ENCODE assay signal across 14 cellular contexts in genomic region chr9:94973491-94973941, GRCh38.
DNase-seq lines count a peak whose midpoint lies in the region; ATAC-seq, FAIRE-seq and TF ChIP-seq lines count a peak whose summit lies in the region.
"Had no signal": no experiment of that assay in that cellular context is flagged by ENCODE, and none has a peak within 500 bp of the region (broad histone marks: within the 10 kb centered on the region; RNA-seq: fewer than 3 reads in every experiment).

No MANE protein-coding gene starts in this region.

- H3K4me1 Mint-ChIP-seq in astrocyte (ENCODE audit: low read depth, unreplicated experiment) (peaks cover 25% of the 10 kb centered on the region), GM23338 (peaks cover 36% of the 10 kb centered on the region)
- H3K4me1 Mint-ChIP-seq: activated CD4-positive, alpha-beta memory T cell treated with anti-CD3 and anti-CD28 coated beads, Interleukin-2, amount 10 ng/mL, durations not matched to agents 7 days and 5 days had no signal

- no peaks in the 10 kb centered on the region for H3K9me2 ChIP-seq in GM23338 (ENCODE audit: insufficient read depth)

- peak overlapping the region; percentile 64 for H3K9ac ChIP-seq in astrocyte (ENCODE audit: low read length)
- H3K9ac ChIP-seq: parathyroid adenoma had no signal

- H4K20me1 ChIP-seq in astrocyte (ENCODE audit: insufficient read depth, low read length) (no peaks in the 10 kb centered on the region), GM23338 (replicated peaks; ENCODE audit: insufficient read depth) (no peaks in the 10 kb centered on the region)

- DNase-seq in GM03348 (ENCODE audit: low spot score) (peak; percentile 64), astrocyte (ENCODE audit: low read depth) (peak; percentile 89), pulmonary artery endothelial cell (ENCODE audit: low read depth, low spot score) (peak; percentile 59), NCI-H748 (lab: John Stamatoyannopoulos, UW; ENCODE audit: unreplicated experiment) (no peak), amniotic stem cell (lab: John Stamatoyannopoulos, UW) (no peak), GM23338 (ENCODE audit: low spot score) (no peak)
- no peak for DNase-seq in stimulated activated CD4-positive, alpha-beta T cell treated with anti-CD3 and anti-CD28 coated beads, Interleukin-2, amount 100 ng/mL, for 48 hours
- DNase-seq: activated CD4-positive, alpha-beta memory T cell treated with anti-CD3 and anti-CD28 coated beads, Interleukin-2, amount 10 ng/mL, durations not matched to agents 7 days and 5 days; activated effector memory CD4-positive, alpha-beta T cell treated with Interleukin-2 at 50 U/mL for 16 hours; lower lobe of right lung had no signal

- WGBS in gastroesophageal sphincter (ENCODE audit: low coverage in 1 of 2), 2 donors: 47 to 72% methylated on average over 8 to 9 of the region's 11 CpGs

- H3K36me3 Mint-ChIP-seq in astrocyte (ENCODE audit: low read depth, unreplicated experiment): peaks cover 26% of the 10 kb centered on the region
- H3K36me3 Mint-ChIP-seq in GM23338 (ENCODE audit: low read depth): no peaks in the 10 kb centered on the region

- H3K79me2 ChIP-seq in astrocyte (ENCODE audit: insufficient read depth, low read length) (no peaks in the 10 kb centered on the region), GM23338 (replicated peaks; ENCODE audit: insufficient read depth) (no peaks in the 10 kb centered on the region)
- H3K79me2 ChIP-seq: parathyroid adenoma had no signal

- H3K4me3 ChIP-seq in astrocyte (ENCODE audit: insufficient read depth, low read depth, low read length) (no peak overlapping the region), gastroesophageal sphincter (no peak overlapping the region), GM23338 (no peak overlapping the region)
- H3K4me3 ChIP-seq: lower lobe of right lung had no signal

- peaks cover 14% of the 10 kb centered on the region for H3K4me1 ChIP-seq in astrocyte (ENCODE audit: insufficient read depth, low read length)
- H3K4me1 ChIP-seq in gastroesophageal sphincter: peaks cover 0 to 10% (median 8%) of the 10 kb centered on the region in 3 donors
- H3K4me1 ChIP-seq in GM23338 (ENCODE audit: insufficient read depth): no peaks in the 10 kb centered on the region
- H3K4me1 ChIP-seq: parathyroid adenoma had no signal

- no peak overlapping the region for H3K27ac Mint-ChIP-seq in astrocyte (ENCODE audit: unreplicated experiment)
- no peak overlapping the region for H3K27ac Mint-ChIP-seq in GM23338
- H3K27ac Mint-ChIP-seq: activated CD4-positive, alpha-beta memory T cell treated with anti-CD3 and anti-CD28 coated beads, Interleukin-2, amount 10 ng/mL, durations not matched to agents 7 days and 5 days; stimulated activated naive CD8-positive, alpha-beta T cell treated with anti-CD3 and anti-CD28 coated beads, Interleukin-15, Interleukin-2, amounts not matched to agents 100 ng/mL and 50 ng/mL, for 24 hours had no signal

- peaks cover 2% of the 10 kb centered on the region for H3K9me3 Mint-ChIP-seq in astrocyte (ENCODE audit: unreplicated experiment)
- H3K9me3 Mint-ChIP-seq in GM23338: no peaks in the 10 kb centered on the region
- H3K9me3 Mint-ChIP-seq: activated CD4-positive, alpha-beta memory T cell treated with anti-CD3 and anti-CD28 coated beads, Interleukin-2, amount 10 ng/mL, durations not matched to agents 7 days and 5 days; stimulated activated naive CD8-positive, alpha-beta T cell treated with anti-CD3 and anti-CD28 coated beads, Interleukin-15, Interleukin-2, amounts not matched to agents 100 ng/mL and 50 ng/mL, for 24 hours had no signal

- no peak for FAIRE-seq in astrocyte (lab: Jason Lieb, UNC)
- FAIRE-seq: colon had no signal

- H3F3A ChIP-seq in GM23338 (replicated peaks; ENCODE audit: low read depth): no peaks in the 10 kb centered on the region

- H3K4me2 ChIP-seq in astrocyte (ENCODE audit: low read length) (peak overlapping the region; percentile 54), GM23338 (no peak overlapping the region)

- H3K4me3 Mint-ChIP-seq in astrocyte (ENCODE audit: unreplicated experiment) (no peak overlapping the region), GM23338 (no peak overlapping the region)
- H3K4me3 Mint-ChIP-seq: activated CD4-positive, alpha-beta memory T cell treated with anti-CD3 and anti-CD28 coated beads, Interleukin-2, amount 10 ng/mL, durations not matched to agents 7 days and 5 days; stimulated activated naive CD8-positive, alpha-beta T cell treated with anti-CD3 and anti-CD28 coated beads, Interleukin-15, Interleukin-2, amounts not matched to agents 100 ng/mL and 50 ng/mL, for 24 hours had no signal

- no peaks in the 10 kb centered on the region for H3K27me3 Mint-ChIP-seq in astrocyte (ENCODE audit: low read depth, unreplicated experiment)
- H3K27me3 Mint-ChIP-seq in GM23338 (ENCODE audit: insufficient read depth, low read depth, poor library complexity): peaks cover 6% of the 10 kb centered on the region
- H3K27me3 Mint-ChIP-seq: activated CD4-positive, alpha-beta memory T cell treated with anti-CD3 and anti-CD28 coated beads, Interleukin-2, amount 10 ng/mL, durations not matched to agents 7 days and 5 days; stimulated activated naive CD8-positive, alpha-beta T cell treated with anti-CD3 and anti-CD28 coated beads, Interleukin-15, Interleukin-2, amounts not matched to agents 100 ng/mL and 50 ng/mL, for 24 hours had no signal

- ATAC-seq in gastroesophageal sphincter (peak; percentile 46), GM23338 (no peak)

- H3K36me3 ChIP-seq in astrocyte (ENCODE audit: insufficient read depth, low read length) (no peaks in the 10 kb centered on the region), gastroesophageal sphincter (peaks cover 0 to 4% of the 10 kb centered on the region in 2 donors), GM23338 (ENCODE audit: insufficient read depth) (no peaks in the 10 kb centered on the region)
- H3K36me3 ChIP-seq: lower lobe of right lung had no signal

- peak overlapping the region; percentile 62 for H3K27ac ChIP-seq in astrocyte (ENCODE audit: low read depth, low read length)
- peak overlapping the region in 2 of 4 donors; percentile 1 to 43 for H3K27ac ChIP-seq in gastroesophageal sphincter
- no peak overlapping the region for H3K27ac ChIP-seq in GM23338 (ENCODE audit: low read depth)
- H3K27ac ChIP-seq: lower lobe of right lung, parathyroid adenoma had no signal

- TF ChIP-seq EP300 in gastroesophageal sphincter (IDR thresholded peaks at IDR 0.05): no peak

- no peak for TF ChIP-seq POLR2A in gastroesophageal sphincter (IDR thresholded peaks at IDR 0.05)

- H3K9me3 ChIP-seq in astrocyte (ENCODE audit: insufficient read depth, low read depth, low read length) (no peaks in the 10 kb centered on the region), gastroesophageal sphincter (no peaks in the 10 kb centered on the region)
- H3K9me3 ChIP-seq: lower lobe of right lung had no signal

- TF ChIP-seq CTCF in astrocyte (IDR thresholded peaks at IDR 0.05; ENCODE audit: insufficient read depth, low read depth, low read length) (no peak), gastroesophageal sphincter (IDR thresholded peaks at IDR 0.05) (no peak), GM23338 (conservative IDR thresholded peaks at IDR 0.05; ENCODE audit: low read depth in 2 of 2) (no peak)

- H2AFZ ChIP-seq in astrocyte (ENCODE audit: low read depth, low read length) (no peak overlapping the region), GM23338 (no peak overlapping the region)
- H2AFZ ChIP-seq: parathyroid adenoma had no signal

- no peaks in the 10 kb centered on the region for H3K27me3 ChIP-seq in astrocyte (ENCODE audit: insufficient read depth, low read length)
- no peaks in the 10 kb centered on the region for H3K27me3 ChIP-seq in gastroesophageal sphincter
- no peaks in the 10 kb centered on the region for H3K27me3 ChIP-seq in GM23338 (ENCODE audit: insufficient read depth)

TF ChIP-seq in GM23338, 12 proteins besides CTCF, POLR2A, EP300 and RAD21 (continues in another document):
- TF ChIP-seq ETS1 (IDR thresholded peaks at IDR 0.05): no peak

Comparison
In these comparisons a context has a peak if more than half of its experiments do, and no peak if none do; other contexts are left out.
1. DNase-seq: peak in GM03348 (single experiment), astrocyte (single experiment) and pulmonary artery endothelial cell (single experiment); none in NCI-H748 (single experiment), stimulated activated CD4-positive, alpha-beta T cell treated with anti-CD3 and anti-CD28 coated beads, Interleukin-2, amount 100 ng/mL, for 48 hours (0 of 2), amniotic stem cell (single experiment) and GM23338 (single experiment).